ENCODE assay signal across 16 cellular contexts in the genomic region with DNA sequence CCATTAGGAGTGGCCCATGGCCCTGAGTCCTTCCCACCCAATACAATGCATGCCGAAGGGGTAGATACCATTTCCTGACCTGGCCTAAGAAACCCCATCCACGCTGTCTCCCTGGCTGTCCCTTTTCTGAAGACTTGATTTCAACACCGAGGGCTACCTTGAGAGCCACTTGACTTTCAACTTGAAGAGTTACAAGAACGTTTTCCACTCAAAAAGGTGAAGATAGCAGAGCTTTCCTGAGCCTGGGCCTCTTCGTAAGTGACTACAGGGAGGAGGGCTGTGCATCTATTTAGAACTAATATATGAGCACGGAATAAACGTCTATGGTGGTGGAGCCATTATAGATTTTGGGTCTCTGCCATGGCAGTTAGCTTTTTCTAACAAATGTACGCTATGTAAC. TPM values are rescaled to one million over a fixed set of nuclear protein-coding genes. Genes with fewer than 3 reads are reported as not detected.
DNase-seq lines count a peak whose midpoint lies in the region; ATAC-seq and TF ChIP-seq lines count a peak whose summit lies in the region.
"Had no signal": no experiment of that assay in that cellular context is flagged by ENCODE, and none has a peak within 500 bp of the region (broad histone marks: within the 10 kb centered on the region; RNA-seq: fewer than 3 reads in every experiment).

No MANE protein-coding gene starts in this region.

- no peaks in the 10 kb centered on the region for H3K36me3 ChIP-seq in left lung
- H3K36me3 ChIP-seq in thyroid gland, result no peaks in the 10 kb centered on the region
- H3K36me3 ChIP-seq: HAP-1 had no signal

- WGBS in thyroid gland, 2 donors, result 44 to 49% methylated on average over 8 of the region's 8 CpGs

- DNase-seq in NCI-H1092 (lab: John Stamatoyannopoulos, UW) (peak; percentile 32), NCI-H1092 treated with DMSO at 0.1 percent for 48 hours (lab: John Stamatoyannopoulos, UW) (peak; percentile 57), left lung (no peak), thyroid gland (peak; percentile 43 to 44), left lobe of liver (ENCODE audit: low spot score) (no peak)
- no peak for DNase-seq in stimulated activated CD4-positive, alpha-beta T cell treated with anti-CD3 and anti-CD28 coated beads, Interleukin-12 subunit alpha, Interleukin-12 subunit beta, amount 100 ng/mL, for 4 hours
- DNase-seq in activated CD8-positive, alpha-beta memory T cell treated with anti-CD3 and anti-CD28 coated beads, Interleukin-2, amount 50 U/mL, for 48 hours, result no peak
- DNase-seq: C1 segment of cervical spinal cord; Calu3; CD4-positive, alpha-beta memory T cell; COR-L47; DMS53; DMS79 treated with DMSO at 0.1 percent for 48 hours; GOT3; HFFc6 had no signal

- H3K27me3 ChIP-seq in left lung (no peaks in the 10 kb centered on the region), thyroid gland (no peaks in the 10 kb centered on the region)

- TF ChIP-seq CTCF in left lung (IDR thresholded peaks at IDR 0.05) (no peak), thyroid gland (IDR thresholded peaks at IDR 0.05) (no peak)

- H3K27ac ChIP-seq in left lung (no peak overlapping the region), thyroid gland (no peak overlapping the region)

- H3K9me3 ChIP-seq in left lung (no peaks in the 10 kb centered on the region), thyroid gland (no peaks in the 10 kb centered on the region)
- H3K9me3 ChIP-seq: HAP-1 had no signal

- H3K4me3 ChIP-seq in left lung, result no peak overlapping the region
- no peak overlapping the region for H3K4me3 ChIP-seq in thyroid gland (replicated peaks in 1 of 3)
- H3K4me3 ChIP-seq: HAP-1 had no signal

- intact Hi-C loops in left lung (cut with DNase I), result no loop called here
- intact Hi-C loops in thyroid gland (cut with DNase I), result no loop called here

- ATAC-seq in left lung (peak; percentile 75), left lobe of liver (no peak)

- TF ChIP-seq POLR2A in thyroid gland (IDR thresholded peaks at IDR 0.05), result no peak

- peaks cover 0 to 5% of the 10 kb centered on the region in 2 donors for H3K4me1 ChIP-seq in left lung
- H3K4me1 ChIP-seq in thyroid gland, result peaks cover 3 to 10% of the 10 kb centered on the region in 2 donors
- H3K4me1 ChIP-seq: HAP-1 had no signal

RNA-seq across cellular contexts. Expression of a gene that starts 14.4 kb away (rescaled TPM):
- total RNA-seq in left lung, result 10 to 100 TPM; 13.6 to 33.6 TPM
- total RNA-seq in thyroid gland, result 100 to 1,000 TPM in 1 of 4 donors, 10 to 100 TPM in 3; 34.7 to 102 (median 79.7) TPM
- 0.08 TPM for total RNA-seq in left lobe of liver
- total RNA-seq: CD4-positive, alpha-beta memory T cell had no signal

RNA-seq across cellular contexts. Expression of a gene that starts 59.5 kb away (rescaled TPM):
- total RNA-seq in left lung (1 to 10 TPM; 9.5 to 10.0 TPM), thyroid gland (10 to 100 TPM in 3 of 4 donors, 1 to 10 TPM in 1; 2.4 to 31.7 (median 16.5) TPM), left lobe of liver (0.35 TPM)

Comparison
In these comparisons a context has a peak if more than half of its experiments do, and no peak if none do; other contexts are left out.
1. DNase-seq: peak in NCI-H1092 (single experiment), NCI-H1092 treated with DMSO at 0.1 percent for 48 hours (single experiment) and thyroid gland (2 of 2); none in left lung (0 of 2), stimulated activated CD4-positive, alpha-beta T cell treated with anti-CD3 and anti-CD28 coated beads, Interleukin-12 subunit alpha, Interleukin-12 subunit beta, amount 100 ng/mL, for 4 hours (single experiment), left lobe of liver (single experiment) and activated CD8-positive, alpha-beta memory T cell treated with anti-CD3 and anti-CD28 coated beads, Interleukin-2, amount 50 U/mL, for 48 hours (single experiment).
2. RNA of a gene that starts 14.4 kb away (total RNA-seq): 34.7 to 102 TPM in thyroid gland and 13.6 to 33.6 TPM in left lung; 0.08 TPM in left lobe of liver (single experiment); every median in the first group is over 10 times any median in the second.